ENCODE assay signal across 21 cellular contexts in the genomic region with DNA sequence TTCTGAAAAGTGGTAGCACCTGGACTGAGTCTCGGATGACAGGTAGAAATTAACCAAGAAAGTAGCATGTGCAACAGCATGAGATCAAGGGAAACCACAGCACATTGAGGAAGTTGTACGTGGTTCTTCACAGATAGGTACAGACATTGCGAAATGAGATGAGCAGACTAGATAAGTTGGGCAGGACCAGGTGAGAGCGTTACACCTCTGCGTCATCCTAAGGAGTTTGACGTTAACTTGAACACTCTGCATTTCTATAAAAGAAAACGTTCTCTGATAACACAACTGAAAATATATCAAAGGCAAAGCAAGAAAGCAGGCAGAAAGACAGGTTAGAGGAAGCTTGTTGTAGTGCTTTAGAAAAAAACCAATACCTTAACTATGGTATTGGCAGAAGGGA.
DNase-seq lines count a peak whose midpoint lies in the region; ATAC-seq, FAIRE-seq and TF ChIP-seq lines count a peak whose summit lies in the region.
"Had no signal": no experiment of that assay in that cellular context is flagged by ENCODE, and none has a peak within 500 bp of the region (broad histone marks: within the 10 kb centered on the region; RNA-seq: fewer than 3 reads in every experiment).

No MANE protein-coding gene starts in this region.

- no peak for TF ChIP-seq POLR2A in HepG2 (IDR thresholded peaks at IDR 0.05; ENCODE audit: insufficient read depth in 1 of 2, low read depth in 2 of 2, low read length in 2 of 2)
- no peak for TF ChIP-seq POLR2A in right lobe of liver (IDR thresholded peaks at IDR 0.05)

- no peak overlapping the region for H4K5ac ChIP-seq in mesendoderm (ENCODE audit: low read length)

- H2AFZ ChIP-seq in HepG2 (ENCODE audit: low read length) (no peak overlapping the region), GM23338 (peak overlapping the region; percentile 1; the same call in 1 of the 2 replicates)

- ATAC-seq in HepG2 = no peak
- ATAC-seq in right lobe of liver = no peak
- ATAC-seq in GM23338 = no peak
- ATAC-seq in T-helper 17 cell = peak; percentile 30
- peak; percentile 73 to 93 for ATAC-seq in naive thymus-derived CD8-positive, alpha-beta T cell
- ATAC-seq in sciatic nerve = no peak
- ATAC-seq in GM18858 (IDR thresholded peaks at IDR 0.05; ENCODE audit: unreplicated experiment) = no peak

- H3K23ac ChIP-seq in mesendoderm (ENCODE audit: low read length) = no peak overlapping the region

- no peak overlapping the region for H3K4ac ChIP-seq in mesendoderm (ENCODE audit: low read depth, low read length)

- H3K36me3 Mint-ChIP-seq in GM23338 (ENCODE audit: low read depth) (no peaks in the 10 kb centered on the region), T-helper 17 cell (ENCODE audit: low read depth) (no peaks in the 10 kb centered on the region)
- no peaks in the 10 kb centered on the region for H3K36me3 Mint-ChIP-seq in naive thymus-derived CD8-positive, alpha-beta T cell
- H3K36me3 Mint-ChIP-seq: CD8-positive, alpha-beta memory T cell had no signal

- no peak for FAIRE-seq in HepG2 (lab: Jason Lieb, UNC)
- FAIRE-seq: G401.6, RCC 7860 had no signal

- no peak overlapping the region for H3K4me3 ChIP-seq in HepG2 (replicated peaks in 1 of 3; ENCODE audit: insufficient read depth in 1 of 3, low read depth in 2 of 3, low read length in 3 of 3)
- no peak overlapping the region for H3K4me3 ChIP-seq in right lobe of liver
- no peak overlapping the region for H3K4me3 ChIP-seq in GM23338
- no peak overlapping the region for H3K4me3 ChIP-seq in mesendoderm (ENCODE audit: low read length)

- H3K79me1 ChIP-seq in mesendoderm (ENCODE audit: low read length) = no peaks in the 10 kb centered on the region

- H3K4me3 Mint-ChIP-seq in GM23338 (no peak overlapping the region), T-helper 17 cell (no peak overlapping the region)
- peak overlapping the region in 2 of 10 donors; percentile 1 to 3 for H3K4me3 Mint-ChIP-seq in naive thymus-derived CD8-positive, alpha-beta T cell
- H3K4me3 Mint-ChIP-seq: CD8-positive, alpha-beta memory T cell had no signal

- BruUV-seq in HepG2 (replicated peaks; lab: Mats Ljungman, UMichigan) = no TSS peak

- no peaks in the 10 kb centered on the region for H3K9me2 ChIP-seq in GM23338 (ENCODE audit: insufficient read depth)
- H3K9me2 ChIP-seq: SK-N-SH had no signal

- H2BK5ac ChIP-seq in mesendoderm (ENCODE audit: low read length) = no peak overlapping the region

- POLR2A ChIA-PET in HepG2 (lab: Yijun Ruan, JAX) = no interaction called here
- POLR2A ChIA-PET in naive thymus-derived CD8-positive, alpha-beta T cell (lab: Charles Lee) = no interaction called here

- H3K4me1 ChIP-seq in HepG2 (ENCODE audit: insufficient read depth, low read length) (no peaks in the 10 kb centered on the region), right lobe of liver (no peaks in the 10 kb centered on the region), GM23338 (ENCODE audit: insufficient read depth) (0 out of 2 replicates have a peak, but pooled peaks cover 4% of the 10 kb centered on the region), mesendoderm (ENCODE audit: control insufficient read depth, low read depth, low read length) (no peaks in the 10 kb centered on the region)

- intact Hi-C loops in HepG2 (cut with micrococcal nuclease; ENCODE audit: unreplicated experiment) = no loop called here
- intact Hi-C loops in right lobe of liver (cut with DNase I) = no loop called here
- intact Hi-C loops in sciatic nerve (cut with DNase I) = no loop called here

- H3K9me3 Mint-ChIP-seq in GM23338 = no peaks in the 10 kb centered on the region; the same call in 2 of the 3 replicates
- H3K9me3 Mint-ChIP-seq in naive thymus-derived CD8-positive, alpha-beta T cell = no peaks in the 10 kb centered on the region

- no peaks in the 10 kb centered on the region for H4K20me1 ChIP-seq in HepG2 (ENCODE audit: insufficient read depth, low read length)
- no peaks in the 10 kb centered on the region for H4K20me1 ChIP-seq in GM23338 (replicated peaks; ENCODE audit: insufficient read depth)

- H3K4me1 Mint-ChIP-seq in GM23338 = peaks cover 11% of the 10 kb centered on the region; the same call in 2 of the 3 replicates
- no peaks in the 10 kb centered on the region for H3K4me1 Mint-ChIP-seq in T-helper 17 cell
- peaks cover 2 to 16% (median 9%) of the 10 kb centered on the region in 4 donors for H3K4me1 Mint-ChIP-seq in naive thymus-derived CD8-positive, alpha-beta T cell
- H3K4me1 Mint-ChIP-seq: CD8-positive, alpha-beta memory T cell had no signal

- no peak overlapping the region for H2BK15ac ChIP-seq in mesendoderm (replicated peaks; ENCODE audit: low read depth)

- H3F3A ChIP-seq in GM23338 (replicated peaks; ENCODE audit: low read depth) = no peaks in the 10 kb centered on the region

- H3K9me3 ChIP-seq in HepG2 (ENCODE audit: low read length) (no peaks in the 10 kb centered on the region), right lobe of liver (no peaks in the 10 kb centered on the region), T-helper 17 cell (ENCODE audit: control insufficient read depth, low read length, poor library complexity, severe bottlenecking) (no peaks in the 10 kb centered on the region)
- H3K9me3 ChIP-seq: SK-N-SH had no signal

- no peak overlapping the region for H4K8ac ChIP-seq in mesendoderm (ENCODE audit: low read depth, low read length)

- in situ Hi-C loops in HepG2 (cut with HindIII; ENCODE audit: extremely low pct_ligation_motif_present, low pct_unique_long_range_greater_than_20kb) = no loop called here

- CTCF ChIA-PET in HepG2 (lab: Yijun Ruan, JAX; ENCODE audit: low intra/inter-chr PET ratio, low total read pairs) = no interaction called here

- H3K79me2 ChIP-seq in HepG2 (ENCODE audit: insufficient read depth, low read length) (no peaks in the 10 kb centered on the region), GM23338 (replicated peaks; ENCODE audit: insufficient read depth) (no peaks in the 10 kb centered on the region), mesendoderm (ENCODE audit: control insufficient read depth, insufficient read depth, low read length) (no peaks in the 10 kb centered on the region)

- H3K36me3 ChIP-seq in HepG2 (replicated peaks in 1 of 2; ENCODE audit: control insufficient read depth in 1 of 2, insufficient read depth in 2 of 2, low read length in 2 of 2) (no peaks in the 10 kb centered on the region), right lobe of liver (no peaks in the 10 kb centered on the region), GM23338 (ENCODE audit: insufficient read depth) (no peaks in the 10 kb centered on the region), mesendoderm (ENCODE audit: control insufficient read depth, insufficient read depth, low read length) (no peaks in the 10 kb centered on the region)

- no peak for TF ChIP-seq EP300 in HepG2 (IDR thresholded peaks at IDR 0.05; ENCODE audit: low read depth in 2 of 2, low read length in 2 of 2)
- no peak for TF ChIP-seq EP300 in HepG2 (CRISPR knock-in tag; IDR thresholded peaks at IDR 0.05; ENCODE audit: borderline replicate concordance)

- no peak overlapping the region for H3K56ac ChIP-seq in mesendoderm (ENCODE audit: low read length)

- no peaks in the 10 kb centered on the region for H3K27me3 ChIP-seq in HepG2 (ENCODE audit: control insufficient read depth in 1 of 2, insufficient read depth in 2 of 2, low read length in 2 of 2)
- no peaks in the 10 kb centered on the region for H3K27me3 ChIP-seq in right lobe of liver
- H3K27me3 ChIP-seq in GM23338 (ENCODE audit: insufficient read depth) = no peaks in the 10 kb centered on the region
- H3K27me3 ChIP-seq in mesendoderm (ENCODE audit: insufficient read depth, low read length, poor library complexity) = no peaks in the 10 kb centered on the region

- TF ChIP-seq CTCF in HepG2 (CRISPR knock-in tag; IDR thresholded peaks at IDR 0.05) = no peak
- TF ChIP-seq CTCF in right lobe of liver (IDR thresholded peaks at IDR 0.05) = no peak
- TF ChIP-seq CTCF in GM23338 (conservative IDR thresholded peaks at IDR 0.05; ENCODE audit: low read depth in 2 of 2) = no peak

- H3K27ac Mint-ChIP-seq in GM23338 = no peak overlapping the region
- no peak overlapping the region for H3K27ac Mint-ChIP-seq in T-helper 17 cell
- H3K27ac Mint-ChIP-seq in naive thymus-derived CD8-positive, alpha-beta T cell = peak overlapping the region in 3 of 10 donors; percentile 0 to 78 (median 77)

- H3K4me2 ChIP-seq in HepG2 (ENCODE audit: low read depth, low read length) (no peak overlapping the region), GM23338 (no peak overlapping the region), mesendoderm (ENCODE audit: low read length) (no peak overlapping the region)
- H3K4me2 ChIP-seq: SK-N-SH had no signal

- TF ChIP-seq RAD21 in HepG2 (CRISPR knock-in tag; IDR thresholded peaks at IDR 0.05) = no peak

- DNase-seq in HepG2 (ENCODE audit: low spot score) = no peak
- DNase-seq in right lobe of liver = no peak
- no peak for DNase-seq in GM23338 (ENCODE audit: low spot score)
- DNase-seq in T-helper 17 cell = no peak
- DNase-seq in naive thymus-derived CD8-positive, alpha-beta T cell = peak in 7 of 10 donors; percentile 24 to 85 (median 42)
- no peak for DNase-seq in sciatic nerve (ENCODE audit: low spot score)
- no peak for DNase-seq in mesendoderm
- DNase-seq: DND-41, GOT3, Karpas-422, MM.1S, NCI-H1105, NCI-H1694, NCI-H2227 treated with DMSO at 0.1 percent for 48 hours, NCI-H524, SHP77, SK-N-SH had no signal

- H3K9ac ChIP-seq in HepG2 (ENCODE audit: insufficient read depth, low read depth, low read length) = no peak overlapping the region
- H3K9ac ChIP-seq in mesendoderm (ENCODE audit: low read length) = no peak overlapping the region
- H3K9ac ChIP-seq: SK-N-SH had no signal

- H3K18ac ChIP-seq in mesendoderm (ENCODE audit: low read length) = no peak overlapping the region

- no peak overlapping the region for H2BK120ac ChIP-seq in mesendoderm (ENCODE audit: low read depth, low read length)

- 23% methylated on average over 7 of the region's 7 CpGs for WGBS in HepG2 (ENCODE audit: low lambda C conversion rate)
- WGBS in right lobe of liver (ENCODE audit: insufficient coverage, low coverage, low lambda C conversion rate, missing lambda C conversion rate) = 49% methylated on average over 7 of the region's 7 CpGs
- WGBS in mesendoderm (ENCODE audit: extremely low coverage, insufficient coverage, low lambda C conversion rate) = no CpG with 5 or more reads among the region's 7 CpGs

- H3K27me3 Mint-ChIP-seq in GM23338 (ENCODE audit: insufficient read depth, low read depth, poor library complexity) (peaks cover 3% of the 10 kb centered on the region), T-helper 17 cell (no peaks in the 10 kb centered on the region)
- peaks cover 0 to 14% (median 3%) of the 10 kb centered on the region in 5 donors for H3K27me3 Mint-ChIP-seq in naive thymus-derived CD8-positive, alpha-beta T cell

- H2AK5ac ChIP-seq in mesendoderm (ENCODE audit: low read length) = no peak overlapping the region

- no peak overlapping the region for H3K27ac ChIP-seq in HepG2 (ENCODE audit: extremely low read length, insufficient read depth, low read length)
- no peak overlapping the region for H3K27ac ChIP-seq in right lobe of liver
- H3K27ac ChIP-seq in GM23338 (ENCODE audit: low read depth) = no peak overlapping the region
- no peak overlapping the region for H3K27ac ChIP-seq in mesendoderm (ENCODE audit: low read depth, low read length)

TF ChIP-seq in HepG2, 621 proteins besides CTCF, POLR2A, EP300 and RAD21 (continues in another document):
- TF ChIP-seq ZNF674 (CRISPR knock-in tag; IDR thresholded peaks at IDR 0.05; ENCODE audit: low read depth) = no peak

TF ChIP-seq in GM23338, 12 proteins besides CTCF, POLR2A, EP300 and RAD21 (continues in another document):
- TF ChIP-seq CREB1 (CRISPR knock-in tag; IDR thresholded peaks at IDR 0.05; ENCODE audit: low read depth) = no peak

Comparison
In these comparisons a context has a peak if more than half of its experiments do, and no peak if none do; other contexts are left out.
1. ATAC-seq: peak in T-helper 17 cell (single experiment) and naive thymus-derived CD8-positive, alpha-beta T cell (2 of 2); none in HepG2 (single experiment), right lobe of liver (0 of 4), GM23338 (single experiment), sciatic nerve (single experiment) and GM18858 (single experiment).
2. DNase-seq: peak in naive thymus-derived CD8-positive, alpha-beta T cell (7 of 10); none in HepG2 (single experiment), right lobe of liver (0 of 3), GM23338 (single experiment), T-helper 17 cell (0 of 3), sciatic nerve (single experiment) and mesendoderm (single experiment).